9 cellular contexts compared by ENCODE assay signal in genomic region chr5:172150514-172151425, GRCh38. TPM values are rescaled to one million over a fixed set of nuclear protein-coding genes. Genes with fewer than 3 reads are reported as not detected.
DNase-seq lines count a peak whose midpoint lies in the region; ATAC-seq and TF ChIP-seq lines count a peak whose summit lies in the region.
"Had no signal": no experiment of that assay in that cellular context is flagged by ENCODE, and none has a peak within 500 bp of the region (broad histone marks: within the 10 kb centered on the region; RNA-seq: fewer than 3 reads in every experiment).

No MANE protein-coding gene starts in this region.

- peak overlapping the region; percentile 67 for H3K4me3 Mint-ChIP-seq in activated naive CD8-positive, alpha-beta T cell treated with anti-CD3 and anti-CD28 coated beads, Interleukin-2, amount 50 U/mL, for 24 hours
- peak overlapping the region; percentile 44 to 76 (median 67) for H3K4me3 Mint-ChIP-seq in naive thymus-derived CD8-positive, alpha-beta T cell
- H3K4me3 Mint-ChIP-seq in mesothelial cell of epicardium = no peak overlapping the region

- DNase-seq in GM04504 (ENCODE audit: low read depth) (peak; percentile 60), M059J (ENCODE audit: low read depth) (peak; percentile 40), mesothelial cell of epicardium (ENCODE audit: low spot score in 2 of 2, unreplicated experiment in 2 of 2) (no peak), COLO668 (lab: John Stamatoyannopoulos, UW; ENCODE audit: unreplicated experiment) (no peak)
- peak; percentile 25 for DNase-seq in activated naive CD8-positive, alpha-beta T cell treated with anti-CD3 and anti-CD28 coated beads, Interleukin-2, amount 50 U/mL, for 24 hours
- peak in 5 of 10 donors; percentile 13 to 37 (median 26) for DNase-seq in naive thymus-derived CD8-positive, alpha-beta T cell

- peaks cover 42% of the 10 kb centered on the region for H3K36me3 Mint-ChIP-seq in activated naive CD8-positive, alpha-beta T cell treated with anti-CD3 and anti-CD28 coated beads, Interleukin-2, amount 50 U/mL, for 24 hours (ENCODE audit: low read depth)
- peaks cover 0 to 98% (median 11%) of the 10 kb centered on the region in 3 donors for H3K36me3 Mint-ChIP-seq in naive thymus-derived CD8-positive, alpha-beta T cell
- peaks cover 4% of the 10 kb centered on the region for H3K36me3 Mint-ChIP-seq in mesothelial cell of epicardium

- H3K9me3 Mint-ChIP-seq in activated naive CD8-positive, alpha-beta T cell treated with anti-CD3 and anti-CD28 coated beads, Interleukin-2, amount 50 U/mL, for 24 hours = no peaks in the 10 kb centered on the region
- H3K9me3 Mint-ChIP-seq in naive thymus-derived CD8-positive, alpha-beta T cell = no peaks in the 10 kb centered on the region
- H3K9me3 Mint-ChIP-seq in mesothelial cell of epicardium = no peaks in the 10 kb centered on the region

- H3K4me1 Mint-ChIP-seq in activated naive CD8-positive, alpha-beta T cell treated with anti-CD3 and anti-CD28 coated beads, Interleukin-2, amount 50 U/mL, for 24 hours = peaks cover 83% of the 10 kb centered on the region
- peaks cover 39 to 90% (median 84%) of the 10 kb centered on the region in 4 donors for H3K4me1 Mint-ChIP-seq in naive thymus-derived CD8-positive, alpha-beta T cell
- peaks cover 3% of the 10 kb centered on the region for H3K4me1 Mint-ChIP-seq in mesothelial cell of epicardium

- ATAC-seq in GM21528 (IDR thresholded peaks at IDR 0.05; ENCODE audit: low FRiP score, unreplicated experiment) (peak; percentile 67), HG03196 (IDR thresholded peaks at IDR 0.05; ENCODE audit: unreplicated experiment) (no peak)
- peak; percentile 60 for ATAC-seq in activated naive CD8-positive, alpha-beta T cell treated with anti-CD3 and anti-CD28 coated beads, Interleukin-2, amount 50 U/mL, for 24 hours
- ATAC-seq in naive thymus-derived CD8-positive, alpha-beta T cell = peak; percentile 74 to 76
- ATAC-seq: HCT116 had no signal

- H3K27me3 Mint-ChIP-seq in activated naive CD8-positive, alpha-beta T cell treated with anti-CD3 and anti-CD28 coated beads, Interleukin-2, amount 50 U/mL, for 24 hours = no peaks in the 10 kb centered on the region
- H3K27me3 Mint-ChIP-seq in naive thymus-derived CD8-positive, alpha-beta T cell = no peaks in the 10 kb centered on the region
- no peaks in the 10 kb centered on the region for H3K27me3 Mint-ChIP-seq in mesothelial cell of epicardium (ENCODE audit: low read depth)

- POLR2A ChIA-PET in naive thymus-derived CD8-positive, alpha-beta T cell (lab: Charles Lee) = interaction anchor here (0.6 to 4.0 kb wide), 7 partner anchors 15 to 1766 kb away, joined by 3 to 31 read pairs (median 3); partner anchors contain the start of gene STK10

- H3K27ac Mint-ChIP-seq in activated naive CD8-positive, alpha-beta T cell treated with anti-CD3 and anti-CD28 coated beads, Interleukin-2, amount 50 U/mL, for 24 hours = peak overlapping the region; percentile 95
- peak overlapping the region; percentile 86 to 98 (median 94) for H3K27ac Mint-ChIP-seq in naive thymus-derived CD8-positive, alpha-beta T cell
- H3K27ac Mint-ChIP-seq in mesothelial cell of epicardium = no peak overlapping the region

- TF ChIP-seq CTCF in mesothelial cell of epicardium (IDR thresholded peaks at IDR 0.05; ENCODE audit: unreplicated experiment) = no peak

RNA-seq across cellular contexts. Expression of gene STK10, which starts 37.3 kb away (rescaled TPM):
- 14.4 and 18.1 TPM in 2 replicates for total RNA-seq in M059J (2014; rRNA removed; shearing (Covaris generic))
- 100 to 1,000 TPM; 351 to 360 TPM for total RNA-seq in naive thymus-derived CD8-positive, alpha-beta T cell
- polyA plus RNA-seq in naive thymus-derived CD8-positive, alpha-beta T cell = 100 to 1,000 TPM in 1 of 3 donors, 10 to 100 TPM in 2; 44.6 to 128 (median 62.1) TPM
- 15.5 to 16.6 TPM (median 16.0 TPM) in 3 replicates for total RNA-seq in mesothelial cell of epicardium

RNA-seq across cellular contexts. Expression of gene EFCAB9, which starts 43.2 kb away (rescaled TPM):
- total RNA-seq in M059J (2014; rRNA removed; shearing (Covaris generic)) = not detected in 2 replicates
- total RNA-seq in naive thymus-derived CD8-positive, alpha-beta T cell = not detected
- not detected for polyA plus RNA-seq in naive thymus-derived CD8-positive, alpha-beta T cell
- total RNA-seq in mesothelial cell of epicardium = not detected in 3 replicates

Comparison
In these comparisons a context has a peak if more than half of its experiments do, and no peak if none do; other contexts are left out.
1. DNase-seq: peak in GM04504 (single experiment), M059J (single experiment) and activated naive CD8-positive, alpha-beta T cell treated with anti-CD3 and anti-CD28 coated beads, Interleukin-2, amount 50 U/mL, for 24 hours (single experiment); none in mesothelial cell of epicardium (0 of 2) and COLO668 (single experiment).
2. RNA of gene STK10, which starts 37.3 kb away (total RNA-seq): 351 to 360 TPM in naive thymus-derived CD8-positive, alpha-beta T cell; 14.4 to 18.1 TPM in M059J and 15.5 to 16.6 TPM in mesothelial cell of epicardium; every median in the first group is over 10 times any median in the second.